ENCODE assay signal across 10 cellular contexts in the genomic region with DNA sequence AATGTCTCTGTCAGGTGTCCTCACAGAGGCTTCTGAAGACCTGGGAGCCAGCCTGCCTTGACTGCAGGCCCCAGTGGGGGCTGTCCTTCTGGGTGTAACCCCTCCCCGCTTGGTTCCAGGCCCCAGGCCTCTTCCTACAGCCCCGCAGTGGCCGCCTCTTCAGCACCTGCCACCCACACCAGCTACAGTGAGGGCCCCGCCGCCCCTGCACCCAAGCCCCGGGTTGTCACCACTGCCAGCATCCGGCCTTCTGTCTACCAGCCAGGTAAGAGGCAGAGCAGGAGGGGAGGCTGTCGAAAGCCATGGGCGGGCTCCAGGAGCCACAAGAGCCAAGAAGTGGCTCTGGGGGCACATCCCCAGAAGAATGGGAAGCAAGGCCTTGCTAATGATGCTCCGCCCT. TPM values are rescaled to one million over a fixed set of nuclear protein-coding genes. Genes with fewer than 3 reads are reported as not detected.
DNase-seq lines count a peak whose midpoint lies in the region; ATAC-seq lines count a peak whose summit lies in the region.
"Had no signal": no experiment of that assay in that cellular context is flagged by ENCODE, and none has a peak within 500 bp of the region (broad histone marks: within the 10 kb centered on the region; RNA-seq: fewer than 3 reads in every experiment).

No MANE protein-coding gene starts in this region.

- H3K9me3 ChIP-seq in aorta (ENCODE audit: control insufficient read depth, low read length), result no peaks in the 10 kb centered on the region

- 95% methylated on average over 10 of the region's 10 CpGs for WGBS in aorta, 2 donors

- no peaks in the 10 kb centered on the region for H3K4me1 ChIP-seq in aorta (ENCODE audit: control insufficient read depth in 1 of 2, insufficient read depth in 2 of 2, low read length in 2 of 2)

- peaks cover 0 to 3% of the 10 kb centered on the region in 2 donors for H3K36me3 ChIP-seq in aorta (ENCODE audit: control insufficient read depth in 1 of 2, insufficient read depth in 2 of 2, low read length in 1 of 2)

- no peak overlapping the region for H3K4me3 ChIP-seq in aorta (ENCODE audit: low read length in 2 of 2)

- peak; percentile 59 for DNase-seq in Right ventricle myocardium inferior (ENCODE audit: missing footprints)
- DNase-seq in left cardiac atrium, result no peak
- DNase-seq in central memory CD8-positive, alpha-beta T cell (ENCODE audit: low spot score in 2 of 2), result no peak
- DNase-seq in natural killer cell treated with Interleukin-12 subunit alpha and Interleukin-12 subunit beta and Interleukin-15 and Interleukin-18, amount 100 ng/mL, for 72 hours (ENCODE audit: low spot score), result no peak
- DNase-seq in aorta, result peak; percentile 53 to 72
- DNase-seq in DMS53 treated with DMSO at 0.1 percent for 48 hours (lab: John Stamatoyannopoulos, UW; ENCODE audit: unreplicated experiment), result no peak
- no peak for DNase-seq in germinal center (ENCODE audit: low spot score)
- DNase-seq: activated effector memory CD4-positive, alpha-beta T cell treated with Interleukin-2 at 50 U/mL for 16 hours; NCI-H1417 treated with DMSO at 0.1 percent for 48 hours had no signal

- peaks cover 18% of the 10 kb centered on the region for H3K4me1 Mint-ChIP-seq in central memory CD8-positive, alpha-beta T cell
- peaks cover 12 to 18% of the 10 kb centered on the region in 2 donors for H3K4me1 Mint-ChIP-seq in natural killer cell treated with Interleukin-12 subunit alpha and Interleukin-12 subunit beta and Interleukin-15 and Interleukin-18, amount 100 ng/mL, for 72 hours (ENCODE audit: low read depth in 2 of 2)

- no peaks in the 10 kb centered on the region for H3K27me3 Mint-ChIP-seq in central memory CD8-positive, alpha-beta T cell
- no peaks in the 10 kb centered on the region for H3K27me3 Mint-ChIP-seq in natural killer cell treated with Interleukin-12 subunit alpha and Interleukin-12 subunit beta and Interleukin-15 and Interleukin-18, amount 100 ng/mL, for 72 hours

- peak overlapping the region; percentile 97 for H3K27ac Mint-ChIP-seq in central memory CD8-positive, alpha-beta T cell (ENCODE audit: low read depth)
- H3K27ac Mint-ChIP-seq in natural killer cell treated with Interleukin-12 subunit alpha and Interleukin-12 subunit beta and Interleukin-15 and Interleukin-18, amount 100 ng/mL, for 72 hours, result peak overlapping the region; percentile 88 to 96

- no peaks in the 10 kb centered on the region for H3K9me3 Mint-ChIP-seq in central memory CD8-positive, alpha-beta T cell
- no peaks in the 10 kb centered on the region for H3K9me3 Mint-ChIP-seq in natural killer cell treated with Interleukin-12 subunit alpha and Interleukin-12 subunit beta and Interleukin-15 and Interleukin-18, amount 100 ng/mL, for 72 hours

- intact Hi-C loops in Right ventricle myocardium inferior (cut with DNase I) (no loop called here), left cardiac atrium (cut with DNase I) (loop anchor here in 1 of 2 donors (5.0 kb wide), 1 partner anchor 188 kb away; no protein-coding TSS in a partner anchor), aorta (cut with DNase I) (loop anchor here (2.0 to 5.0 kb wide), 3 partner anchors 191 to 253 kb away; no protein-coding TSS in a partner anchor)

- H3K27ac ChIP-seq in aorta (ENCODE audit: low read depth in 1 of 2, low read length in 2 of 2), result no peak overlapping the region

- no peak for ATAC-seq in Right ventricle myocardium inferior
- ATAC-seq in left cardiac atrium, result no peak
- no peak for ATAC-seq in central memory CD8-positive, alpha-beta T cell (replicated peaks; ENCODE audit: extremely low read depth, poor library complexity, severe bottlenecking)
- no peak for ATAC-seq in natural killer cell treated with Interleukin-12 subunit alpha and Interleukin-12 subunit beta and Interleukin-15 and Interleukin-18, amount 100 ng/mL, for 72 hours
- no peak for ATAC-seq in aorta (ENCODE audit: low FRiP score)
- no peak for ATAC-seq in HG03039 (IDR thresholded peaks at IDR 0.05; ENCODE audit: unreplicated experiment)

- H3K4me3 Mint-ChIP-seq in central memory CD8-positive, alpha-beta T cell, result peak overlapping the region; percentile 79
- H3K4me3 Mint-ChIP-seq in natural killer cell treated with Interleukin-12 subunit alpha and Interleukin-12 subunit beta and Interleukin-15 and Interleukin-18, amount 100 ng/mL, for 72 hours, result peak overlapping the region; percentile 84

- H3K27me3 ChIP-seq in aorta (ENCODE audit: control insufficient read depth in 1 of 2, insufficient read depth in 2 of 2, low read length in 1 of 2), result no peaks in the 10 kb centered on the region

- peaks cover 12% of the 10 kb centered on the region for H3K36me3 Mint-ChIP-seq in central memory CD8-positive, alpha-beta T cell (ENCODE audit: insufficient read depth)
- H3K36me3 Mint-ChIP-seq in natural killer cell treated with Interleukin-12 subunit alpha and Interleukin-12 subunit beta and Interleukin-15 and Interleukin-18, amount 100 ng/mL, for 72 hours, result no peaks in the 10 kb centered on the region

RNA-seq across cellular contexts. Expression of a gene that starts 41.5 kb away (rescaled TPM):
- total RNA-seq in Right ventricle myocardium inferior (1,478 TPM), left cardiac atrium (100 to 1,000 TPM; 585 to 779 TPM), aorta (100 to 1,000 TPM in 1 of 2 donors, 10 to 100 TPM in 1; 67.9 to 132 TPM)
- total RNA-seq in natural killer cell treated with Interleukin-12 subunit alpha and Interleukin-12 subunit beta and Interleukin-15 and Interleukin-18, amount 100 ng/mL, for 72 hours, result not detected
- 10 to 100 TPM; 11.0 to 32.6 TPM for polyA plus RNA-seq in aorta

RNA-seq across cellular contexts. Expression of a gene that starts 46.6 kb away (rescaled TPM):
- total RNA-seq in Right ventricle myocardium inferior (53.2 TPM), left cardiac atrium (10 to 100 TPM; 46.2 to 56.8 TPM), aorta (100 to 1,000 TPM; 104 to 120 TPM)
- total RNA-seq in natural killer cell treated with Interleukin-12 subunit alpha and Interleukin-12 subunit beta and Interleukin-15 and Interleukin-18, amount 100 ng/mL, for 72 hours, result 10 to 100 TPM in 1 of 2 donors, 1 to 10 TPM in 1; 8.2 to 11.5 TPM
- 10 to 100 TPM; 19.3 to 22.9 TPM for polyA plus RNA-seq in aorta

RNA-seq across cellular contexts. Expression of a gene that starts 55.4 kb away (rescaled TPM):
- total RNA-seq in Right ventricle myocardium inferior, result 0.41 TPM
- under 1 TPM; 0.12 to 0.18 TPM for total RNA-seq in left cardiac atrium
- total RNA-seq in natural killer cell treated with Interleukin-12 subunit alpha and Interleukin-12 subunit beta and Interleukin-15 and Interleukin-18, amount 100 ng/mL, for 72 hours, result not detected
- total RNA-seq in aorta, result under 1 TPM in 1 of 2 donors, not detected in 1; 0.36 TPM
- not detected for polyA plus RNA-seq in aorta

Comparison
In these comparisons a context has a peak if more than half of its experiments do, and no peak if none do; other contexts are left out.
1. DNase-seq: peak in Right ventricle myocardium inferior (single experiment) and aorta (2 of 2); none in left cardiac atrium (single experiment), central memory CD8-positive, alpha-beta T cell (0 of 2), natural killer cell treated with Interleukin-12 subunit alpha and Interleukin-12 subunit beta and Interleukin-15 and Interleukin-18, amount 100 ng/mL, for 72 hours (single experiment), DMS53 treated with DMSO at 0.1 percent for 48 hours (single experiment) and germinal center (single experiment).
2. RNA of a gene that starts 41.5 kb away (total RNA-seq): 1,478 TPM in Right ventricle myocardium inferior (single experiment), 585 to 779 TPM in left cardiac atrium and 67.9 to 132 TPM in aorta; not detected in natural killer cell treated with Interleukin-12 subunit alpha and Interleukin-12 subunit beta and Interleukin-15 and Interleukin-18, amount 100 ng/mL, for 72 hours; every median in the first group is over 10 times any median in the second.